ENCODE assay signal across 8 cellular contexts in the genomic region with DNA sequence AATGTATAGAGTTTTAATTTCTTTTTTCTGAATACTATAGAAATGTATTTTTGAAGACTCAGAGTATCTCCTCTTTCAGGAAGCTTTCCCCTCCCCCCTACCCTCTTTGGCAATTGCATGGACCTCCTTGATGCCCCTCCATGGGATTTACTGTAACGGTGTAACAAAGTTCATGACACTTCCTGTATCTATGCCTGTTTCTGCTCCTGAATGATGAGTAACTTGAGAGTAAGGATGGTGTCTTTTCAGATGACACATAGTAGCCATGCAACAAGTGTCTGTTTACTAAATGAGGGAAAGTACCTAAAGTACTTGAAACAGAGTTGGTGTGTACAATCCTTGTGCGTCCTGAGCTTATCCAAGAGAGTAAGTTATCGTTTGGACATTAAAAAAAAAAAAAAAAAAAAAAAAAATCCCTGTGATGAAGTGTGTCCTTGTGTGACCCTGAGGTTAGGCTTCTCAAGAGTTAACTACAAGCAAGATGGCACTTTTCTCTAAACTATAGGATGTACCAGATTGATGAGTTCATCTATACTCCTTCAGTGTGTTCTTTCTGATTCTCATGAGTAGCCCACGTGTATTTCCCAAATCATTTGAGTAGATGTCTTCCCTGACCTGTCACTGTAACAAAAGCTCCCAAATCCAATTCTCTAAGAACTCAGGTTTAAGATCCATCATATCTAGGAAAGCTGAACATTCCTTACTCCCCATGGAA. TPM values are rescaled to one million over a fixed set of nuclear protein-coding genes. Genes with fewer than 3 reads are reported as not detected.
DNase-seq lines count a peak whose midpoint lies in the region; ATAC-seq and TF ChIP-seq lines count a peak whose summit lies in the region.

No MANE protein-coding gene starts in this region.

- H3K4me3 ChIP-seq in brain microvascular endothelial cell (ENCODE audit: low read depth, low read length) (no peak overlapping the region), uterus (no peak overlapping the region), Peyer's patch (no peak overlapping the region)

- no peak overlapping the region for H3K27ac ChIP-seq in brain microvascular endothelial cell
- peak overlapping the region in 1 of 2 donors; percentile 44 for H3K27ac ChIP-seq in uterus
- no peak overlapping the region for H3K27ac ChIP-seq in Peyer's patch

- ATAC-seq in GM19452 (IDR thresholded peaks at IDR 0.05; ENCODE audit: unreplicated experiment) (peak; percentile 79), HG03354 (IDR thresholded peaks at IDR 0.05; ENCODE audit: poor library complexity, severe bottlenecking, unreplicated experiment) (peak; percentile 79)

- no peaks in the 10 kb centered on the region for H3K9me3 ChIP-seq in uterus
- H3K9me3 ChIP-seq in Peyer's patch: no peaks in the 10 kb centered on the region

- intact Hi-C loops in uterus (cut with DNase I; ENCODE audit: low total_unique reads): no loop called here

- no peak for TF ChIP-seq POLR2A in uterus (IDR thresholded peaks at IDR 0.05)
- no peak for TF ChIP-seq POLR2A in Peyer's patch (IDR thresholded peaks at IDR 0.05)

- no peak for TF ChIP-seq CTCF in brain microvascular endothelial cell (IDR thresholded peaks at IDR 0.05; ENCODE audit: low read depth, low read length, missing control alignments)
- no peak for TF ChIP-seq CTCF in uterus (IDR thresholded peaks at IDR 0.05)
- no peak for TF ChIP-seq CTCF in Peyer's patch (IDR thresholded peaks at IDR 0.05)

- H3K36me3 ChIP-seq in brain microvascular endothelial cell (replicated peaks) (no peaks in the 10 kb centered on the region), uterus (no peaks in the 10 kb centered on the region), Peyer's patch (no peaks in the 10 kb centered on the region)

- in situ Hi-C loops in brain microvascular endothelial cell (cut with HindIII; ENCODE audit: low pct_ligation_motif_present, low sequenced_read_pairs): no loop called here

- DNase-seq in DMS53 (lab: John Stamatoyannopoulos, UW) (peak; percentile 68), brain microvascular endothelial cell (peak; percentile 11), NCI-H2081 treated with DMSO at 0.1 percent for 48 hours (lab: John Stamatoyannopoulos, UW) (no peak), uterus (no peak), Peyer's patch (no peak)
- DNase-seq in stimulated activated CD8-positive, alpha-beta memory T cell treated with anti-CD3 and anti-CD28 coated beads, Interleukin-4, amount 100 ng/mL, for 48 hours: no peak

- no peaks in the 10 kb centered on the region for H3K27me3 ChIP-seq in brain microvascular endothelial cell (replicated peaks)
- H3K27me3 ChIP-seq in uterus: no peaks in the 10 kb centered on the region
- H3K27me3 ChIP-seq in Peyer's patch: no peaks in the 10 kb centered on the region

- peaks cover 7 to 11% of the 10 kb centered on the region in 2 donors for H3K4me1 ChIP-seq in uterus
- H3K4me1 ChIP-seq in Peyer's patch: peaks cover 0 to 15% (median 0%) of the 10 kb centered on the region in 4 donors

RNA-seq across cellular contexts. Expression of gene ETS1, which starts 7.4 kb away (rescaled TPM):
- total RNA-seq in uterus: 10 to 100 TPM; 24.1 to 80.9 (median 58.3) TPM
- 10 to 100 TPM; 21.9 to 78.4 (median 31.3) TPM for total RNA-seq in Peyer's patch

Comparison
In these comparisons a context has a peak if more than half of its experiments do, and no peak if none do; other contexts are left out.
1. DNase-seq: peak in DMS53 (single experiment) and brain microvascular endothelial cell (single experiment); none in stimulated activated CD8-positive, alpha-beta memory T cell treated with anti-CD3 and anti-CD28 coated beads, Interleukin-4, amount 100 ng/mL, for 48 hours (single experiment), NCI-H2081 treated with DMSO at 0.1 percent for 48 hours (single experiment), uterus (0 of 2) and Peyer's patch (0 of 3).